Comparison of ENCODE assay signal across 1 cellular context in genomic region chr20:362271-363254, GRCh38.
TF ChIP-seq lines count a peak whose summit lies in the region.

No MANE protein-coding gene starts in this region.

TF ChIP-seq in HCT116, 20 proteins besides CTCF, POLR2A, EP300 and RAD21 (continued from another document):
- TF ChIP-seq MAX (IDR thresholded peaks at IDR 0.05) (no peak), EGR1 (IDR thresholded peaks at IDR 0.05; ENCODE audit: low read depth) (no peak)
